Comparison of ENCODE assay signal across 24 cellular contexts in genomic region chr1:200495901-200496300, GRCh38.
DNase-seq lines count a peak whose midpoint lies in the region; ATAC-seq, FAIRE-seq and TF ChIP-seq lines count a peak whose summit lies in the region.
"Had no signal": no experiment of that assay in that cellular context is flagged by ENCODE, and none has a peak within 500 bp of the region (broad histone marks: within the 10 kb centered on the region; RNA-seq: fewer than 3 reads in every experiment).

No MANE protein-coding gene starts in this region.

- H3K4me3 ChIP-seq in HepG2 (replicated peaks in 1 of 3; ENCODE audit: insufficient read depth in 1 of 3, low read depth in 2 of 3, low read length in 3 of 3) (no peak overlapping the region), right lobe of liver (no peak overlapping the region), K562 (no peak overlapping the region)
- H3K4me3 ChIP-seq: BLaER1, GM12878 had no signal

- intact Hi-C loops in HepG2 (cut with micrococcal nuclease; ENCODE audit: unreplicated experiment) (no loop called here), right lobe of liver (cut with DNase I) (no loop called here), K562 (cut with micrococcal nuclease) (no loop called here)

- WGBS in HepG2 (ENCODE audit: low lambda C conversion rate) = 40% methylated on average over 1 of the region's 1 CpG
- WGBS in right lobe of liver (ENCODE audit: insufficient coverage, low coverage, low lambda C conversion rate, missing lambda C conversion rate) = 90% methylated on average over 1 of the region's 1 CpG
- WGBS in K562 (ENCODE audit: insufficient coverage, low coverage, missing lambda C conversion rate) = 0% methylated on average over 1 of the region's 1 CpG

- no peak for TF ChIP-seq RAD21 in HepG2 (CRISPR knock-in tag; IDR thresholded peaks at IDR 0.05)
- TF ChIP-seq RAD21 in K562 (CRISPR knock-in tag; conservative IDR thresholded peaks at IDR 0.05 in 1 of 2, IDR thresholded peaks at IDR 0.05 in 1 of 2) = no peak

- H4K20me1 ChIP-seq in HepG2 (ENCODE audit: insufficient read depth, low read length) (no peaks in the 10 kb centered on the region), K562 (replicated peaks; ENCODE audit: control insufficient read depth, insufficient read depth, low read length) (no peaks in the 10 kb centered on the region)
- H4K20me1 ChIP-seq: BLaER1 had no signal

- no peak for FAIRE-seq in HepG2 (lab: Jason Lieb, UNC)
- FAIRE-seq in K562 (lab: Jason Lieb, UNC) = no peak
- FAIRE-seq: GM12878, GM12892, GM18507 had no signal

- ATAC-seq in HepG2 (no peak), right lobe of liver (no peak), K562 (no peak), HG02981 (IDR thresholded peaks at IDR 0.05; ENCODE audit: unreplicated experiment) (no peak)
- ATAC-seq: GM12878 had no signal

- no peak overlapping the region for H3K9ac ChIP-seq in HepG2 (ENCODE audit: insufficient read depth, low read depth, low read length)
- no peak overlapping the region for H3K9ac ChIP-seq in K562 (ENCODE audit: insufficient read depth in 1 of 2, low read depth in 2 of 2, low read length in 2 of 2)
- H3K9ac ChIP-seq: BLaER1 had no signal

- CTCF ChIA-PET in HepG2 (lab: Yijun Ruan, JAX; ENCODE audit: low intra/inter-chr PET ratio, low total read pairs) = no interaction called here
- CTCF ChIA-PET in K562 (lab: Yijun Ruan, JAX; ENCODE audit: low intra/inter-chr PET ratio) = no interaction called here

- H3K27ac ChIP-seq in HepG2 (ENCODE audit: extremely low read length, insufficient read depth, low read length) (no peak overlapping the region), right lobe of liver (no peak overlapping the region), K562 (ENCODE audit: extremely low read depth, low read depth, low read length) (no peak overlapping the region)
- H3K27ac ChIP-seq: 22Rv1, BLaER1 had no signal

- no peaks in the 10 kb centered on the region for H3K4me1 ChIP-seq in HepG2 (ENCODE audit: insufficient read depth, low read length)
- H3K4me1 ChIP-seq in right lobe of liver = no peaks in the 10 kb centered on the region
- H3K4me1 ChIP-seq in K562 (replicated peaks in 1 of 2; ENCODE audit: control insufficient read depth in 2 of 2, insufficient read depth in 2 of 2, low read length in 2 of 2) = no peaks in the 10 kb centered on the region
- H3K4me1 ChIP-seq: BE2C, BLaER1 had no signal

- H3K36me3 ChIP-seq in HepG2 (replicated peaks in 1 of 2; ENCODE audit: control insufficient read depth in 1 of 2, insufficient read depth in 2 of 2, low read length in 2 of 2) (no peaks in the 10 kb centered on the region), right lobe of liver (no peaks in the 10 kb centered on the region), K562 (ENCODE audit: control insufficient read depth, insufficient read depth, low read length) (no peaks in the 10 kb centered on the region)
- H3K36me3 ChIP-seq: BE2C, BLaER1 had no signal

- POLR2A ChIA-PET in HepG2 (lab: Yijun Ruan, JAX) = no interaction called here
- POLR2A ChIA-PET in K562 (lab: Yijun Ruan, JAX) = no interaction called here

- no peaks in the 10 kb centered on the region for H3K9me1 ChIP-seq in K562 (ENCODE audit: control insufficient read depth, insufficient read depth, low read length)

- H3K9me3 ChIP-seq in HepG2 (ENCODE audit: low read length) (no peaks in the 10 kb centered on the region), right lobe of liver (no peaks in the 10 kb centered on the region), K562 (replicated peaks; ENCODE audit: control insufficient read depth, insufficient read depth, low read depth, low read length) (no peaks in the 10 kb centered on the region)
- H3K9me3 ChIP-seq: BE2C, BLaER1 had no signal

- no peak for DNase-seq in HepG2 (ENCODE audit: low spot score)
- no peak for DNase-seq in right lobe of liver
- DNase-seq in K562 (ENCODE audit: extremely low read depth in 1 of 4, low spot score in 3 of 4) = no peak
- DNase-seq in NCI-H1105 treated with DMSO at 0.1 percent for 48 hours (lab: John Stamatoyannopoulos, UW) = no peak
- DNase-seq: ACHN; BE2C; C1 segment of cervical spinal cord; CD4-positive, alpha-beta memory T cell; CD4-positive, CD25-positive, alpha-beta regulatory T cell; CD8-positive, alpha-beta memory T cell; COR-L47; DMS 273 treated with DMSO at 0.1 percent for 48 hours; DMS153; DMS53; DMS79; DND-41; EL; GDM1 had no signal

- in situ Hi-C loops in HepG2 (cut with HindIII; ENCODE audit: extremely low pct_ligation_motif_present, low pct_unique_long_range_greater_than_20kb) (no loop called here), K562 (cut with MboI) (loop anchor here (25.0 kb wide), 1 partner anchor 209 kb away; no protein-coding TSS in a partner anchor)

- no TSS peak for BruUV-seq in HepG2 (replicated peaks; lab: Mats Ljungman, UMichigan)
- no TSS peak for BruUV-seq in K562 (replicated peaks; lab: Mats Ljungman, UMichigan)

- H2AFZ ChIP-seq in HepG2 (ENCODE audit: low read length) (no peak overlapping the region), K562 (ENCODE audit: low read depth, low read length) (no peak overlapping the region)

- TF ChIP-seq CTCF in HepG2 (CRISPR knock-in tag; IDR thresholded peaks at IDR 0.05) (no peak), right lobe of liver (IDR thresholded peaks at IDR 0.05) (no peak), K562 (IDR thresholded peaks at IDR 0.05 in 2 of 3, conservative IDR thresholded peaks at IDR 0.05 in 1 of 3; ENCODE audit: insufficient read depth in 2 of 3, low read depth in 1 of 3, low read length in 3 of 3) (no peak)

- TF ChIP-seq EP300 in HepG2 (IDR thresholded peaks at IDR 0.05; ENCODE audit: low read depth in 2 of 2, low read length in 2 of 2) (no peak), HepG2 (CRISPR knock-in tag; IDR thresholded peaks at IDR 0.05; ENCODE audit: borderline replicate concordance) (no peak), K562 (IDR thresholded peaks at IDR 0.05; ENCODE audit: low read length) (no peak)

- H3K27me3 ChIP-seq in HepG2 (ENCODE audit: control insufficient read depth in 1 of 2, insufficient read depth in 2 of 2, low read length in 2 of 2) (no peaks in the 10 kb centered on the region; a peak in 1 of 5 replicates), right lobe of liver (no peaks in the 10 kb centered on the region), K562 (ENCODE audit: control insufficient read depth in 2 of 2, insufficient read depth in 2 of 2, low read length in 2 of 2) (peaks cover 14 to 24% of the 10 kb centered on the region in 2 experiments; a peak in 4 of 5 replicates)
- H3K27me3 ChIP-seq: BLaER1 had no signal

- TF ChIP-seq POLR2A in HepG2 (IDR thresholded peaks at IDR 0.05; ENCODE audit: insufficient read depth in 1 of 2, low read depth in 2 of 2, low read length in 2 of 2) (no peak), right lobe of liver (IDR thresholded peaks at IDR 0.05) (no peak), K562 (conservative IDR thresholded peaks at IDR 0.05) (no peak)

- H3K4me2 ChIP-seq in HepG2 (ENCODE audit: low read depth, low read length) (no peak overlapping the region), K562 (ENCODE audit: insufficient read depth, low read length) (no peak overlapping the region)
- H3K4me2 ChIP-seq: BLaER1 had no signal

- no peaks in the 10 kb centered on the region for H3K79me2 ChIP-seq in HepG2 (ENCODE audit: insufficient read depth, low read length)
- no peaks in the 10 kb centered on the region for H3K79me2 ChIP-seq in K562 (ENCODE audit: control insufficient read depth, insufficient read depth, low read length)

TF ChIP-seq in HepG2, 621 proteins besides CTCF, POLR2A, EP300 and RAD21:
- TF ChIP-seq MAFF (IDR thresholded peaks at IDR 0.05; ENCODE audit: low read depth, low read length) = peak; percentile 69
- TF ChIP-seq, protein P1, sequence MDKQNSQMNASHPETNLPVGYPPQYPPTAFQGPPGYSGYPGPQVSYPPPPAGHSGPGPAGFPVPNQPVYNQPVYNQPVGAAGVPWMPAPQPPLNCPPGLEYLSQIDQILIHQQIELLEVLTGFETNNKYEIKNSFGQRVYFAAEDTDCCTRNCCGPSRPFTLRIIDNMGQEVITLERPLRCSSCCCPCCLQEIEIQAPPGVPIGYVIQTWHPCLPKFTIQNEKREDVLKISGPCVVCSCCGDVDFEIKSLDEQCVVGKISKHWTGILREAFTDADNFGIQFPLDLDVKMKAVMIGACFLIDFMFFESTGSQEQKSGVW (CRISPR knock-in tag; IDR thresholded peaks at IDR 0.05; ENCODE audit: borderline replicate concordance) = no peak
- peak; percentile 52 to 81 for TF ChIP-seq MAFK (conservative IDR thresholded peaks at IDR 0.05 in 1 of 2, IDR thresholded peaks at IDR 0.05 in 1 of 2; ENCODE audit: low read length in 2 of 2)
- TF ChIP-seq MED13 (CRISPR knock-in tag; IDR thresholded peaks at IDR 0.05) = no peak

TF ChIP-seq in K562, 482 proteins besides CTCF, POLR2A, EP300 and RAD21:
- TF ChIP-seq MAFF (IDR thresholded peaks at IDR 0.05; ENCODE audit: low read length) (peak; percentile 54), GTF3C2 (IDR thresholded peaks at IDR 0.05; ENCODE audit: borderline replicate concordance, extremely low read depth, insufficient read length) (no peak), MAFK (IDR thresholded peaks at IDR 0.05; ENCODE audit: low read length) (peak; percentile 42; the same call in 1 of the 2 replicates), C11orf30 (IDR thresholded peaks at IDR 0.05; ENCODE audit: low read depth) (0 out of 2 replicates have a peak, but pooled peaks have one; percentile 19), ZNF197 (CRISPR knock-in tag; IDR thresholded peaks at IDR 0.05; ENCODE audit: low read depth) (no peak), ZNF316 (IDR thresholded peaks at IDR 0.05) (peak; percentile 69)
TF ChIP-seq in K562: peak in this region for 4.

Comparison
In these comparisons a context has a peak if more than half of its experiments do, and no peak if none do; other contexts are left out.
1. Of the 241 proteins assayed by ChIP-seq in both HepG2 and K562: peak only in HepG2: none; only in K562: none; in both: MAFF and MAFK; in neither: 239.